Comparison of ENCODE assay signal across 30 cellular contexts in genomic region chr17:34220776-34221390, GRCh38. TPM values are rescaled to one million over a fixed set of nuclear protein-coding genes. Genes with fewer than 3 reads are reported as not detected.
DNase-seq lines count a peak whose midpoint lies in the region; ATAC-seq, FAIRE-seq and TF ChIP-seq lines count a peak whose summit lies in the region.
"Had no signal": no experiment of that assay in that cellular context is flagged by ENCODE, and none has a peak within 500 bp of the region (broad histone marks: within the 10 kb centered on the region; RNA-seq: fewer than 3 reads in every experiment).

No MANE protein-coding gene starts in this region.

- H3K4me1 ChIP-seq in endothelial cell of umbilical vein (ENCODE audit: control insufficient read depth, extremely low read depth, insufficient read depth, low read length) (peaks cover 4% of the 10 kb centered on the region), lower lobe of right lung (peaks cover 45% of the 10 kb centered on the region)
- H3K4me1 ChIP-seq: pancreas had no signal

- peak; percentile 57 for DNase-seq in CD1c-positive myeloid dendritic cell (ENCODE audit: extremely low spot score)
- peak; percentile 24 for DNase-seq in NCI-H226
- DNase-seq in endothelial cell of umbilical vein (ENCODE audit: low read depth, low spot score): no peak
- no peak for DNase-seq in lower lobe of right lung
- DNase-seq in stimulated activated CD4-positive, alpha-beta T cell treated with anti-CD3 and anti-CD28 coated beads, Interleukin-2, amount 100 ng/mL, for 48 hours: no peak
- no peak for DNase-seq in NCI-H69 (lab: John Stamatoyannopoulos, UW)
- no peak for DNase-seq in GM19240 (ENCODE audit: insufficient read length, low spot score)
- no peak for DNase-seq in NCI-H2081 treated with DMSO at 0.1 percent for 48 hours (lab: John Stamatoyannopoulos, UW)
- DNase-seq: activated CD4-positive, alpha-beta memory T cell treated with anti-CD3 and anti-CD28 coated beads for 36 hours; activated CD8-positive, alpha-beta memory T cell treated with anti-CD3 and anti-CD28 coated beads, Interleukin-2, amount 50 U/mL, for 48 hours; CD4-positive, CD25-positive, alpha-beta regulatory T cell; cortex of kidney; heart left ventricle; left colon; midbrain; NCI-H1105; NCI-H2081; pancreas; sigmoid colon; thyroid gland had no signal

- no peaks in the 10 kb centered on the region for H3K79me2 ChIP-seq in endothelial cell of umbilical vein (ENCODE audit: control insufficient read depth, insufficient read depth, low read length)

- dilution Hi-C loops in endothelial cell of umbilical vein (cut with MboI; ENCODE audit: extremely low pct_ligation_motif_present, low sequenced_read_pairs): loop anchor here (25.0 kb wide), 1 partner anchor 91 kb away; the partner anchor contains the start of gene CCL8

- POLR2A ChIA-PET in endothelial cell of umbilical vein (lab: Charles Lee): no interaction called here

- TF ChIP-seq POLR2A in endothelial cell of umbilical vein (IDR thresholded peaks at IDR 0.05; ENCODE audit: low read depth, low read length): no peak

- H2AFZ ChIP-seq in endothelial cell of umbilical vein (ENCODE audit: low read depth, low read length): no peak overlapping the region

- ATAC-seq in lower lobe of right lung: peak; percentile 79 to 86
- ATAC-seq: activated CD4-positive, CD25-positive, alpha-beta regulatory T cell treated with anti-CD3 and anti-CD28 coated beads, Interleukin-2, amount 50 U/mL, for 24 hours; activated T-helper 17 cell treated with anti-CD3 and anti-CD28 coated beads, Interleukin-2, amount 50 U/mL, for 72 hours; left colon had no signal

- peak; percentile 24 for FAIRE-seq in endothelial cell of umbilical vein (lab: Jason Lieb, UNC)
- FAIRE-seq: D721Med, endometrium, GM12892, H54, pancreas had no signal

- TF ChIP-seq CTCF in endothelial cell of umbilical vein (IDR thresholded peaks at IDR 0.05; ENCODE audit: extremely low read depth in 1 of 2, insufficient read depth in 1 of 2, low read depth in 1 of 2, low read length in 2 of 2) (no peak), lower lobe of right lung (IDR thresholded peaks at IDR 0.05) (no peak)

- H3K4me2 ChIP-seq in endothelial cell of umbilical vein (ENCODE audit: insufficient read depth, low read length): peak overlapping the region; percentile 31

- no peak overlapping the region for H3K9ac ChIP-seq in endothelial cell of umbilical vein (replicated peaks; ENCODE audit: extremely low read depth, insufficient read depth, low read length)

- H3K9me1 ChIP-seq in endothelial cell of umbilical vein (replicated peaks; ENCODE audit: control insufficient read depth, extremely low read depth, insufficient read depth, low read length): no peaks in the 10 kb centered on the region

- no TSS peak for BruUV-seq in endothelial cell of umbilical vein (replicated peaks; lab: Mats Ljungman, UMichigan)

- CTCF ChIA-PET in endothelial cell of umbilical vein (lab: Charles Lee): interaction anchor here (0.9 to 4.5 kb wide), 6 partner anchors 14 to 141 kb away, joined by 3 to 19 read pairs (median 4); no protein-coding TSS in a partner anchor

- H3K4me3 ChIP-seq in endothelial cell of umbilical vein (replicated peaks in 1 of 3; ENCODE audit: insufficient read depth in 1 of 3, low read depth in 1 of 3, low read length in 3 of 3) (no peak overlapping the region), lower lobe of right lung (no peak overlapping the region)
- H3K4me3 ChIP-seq: cardiac muscle cell, heart left ventricle, pancreas, sigmoid colon, thyroid gland had no signal

- peaks cover 12% of the 10 kb centered on the region in 2 experiments for H3K27me3 ChIP-seq in endothelial cell of umbilical vein (ENCODE audit: control insufficient read depth in 2 of 2, insufficient read depth in 2 of 2, low read length in 2 of 2)
- H3K27me3 ChIP-seq in lower lobe of right lung (ENCODE audit: low read depth): no peaks in the 10 kb centered on the region
- H3K27me3 ChIP-seq: cardiac muscle cell, heart left ventricle, pancreas, sigmoid colon, thyroid gland had no signal

- no peaks in the 10 kb centered on the region for H3K9me3 ChIP-seq in endothelial cell of umbilical vein (replicated peaks; ENCODE audit: control insufficient read depth, insufficient read depth, low read length)
- no peaks in the 10 kb centered on the region for H3K9me3 ChIP-seq in lower lobe of right lung
- H3K9me3 ChIP-seq: heart left ventricle, pancreas, sigmoid colon, thyroid gland had no signal

- intact Hi-C loops in endothelial cell of umbilical vein (cut with micrococcal nuclease): no loop called here
- intact Hi-C loops in lower lobe of right lung (cut with DNase I): no loop called here

- H3K27ac ChIP-seq in endothelial cell of umbilical vein (ENCODE audit: insufficient read depth, low read depth, low read length) (no peak overlapping the region), lower lobe of right lung (no peak overlapping the region)
- H3K27ac ChIP-seq: cardiac muscle cell, pancreas, sigmoid colon, thyroid gland had no signal

- H3K36me3 ChIP-seq in endothelial cell of umbilical vein (ENCODE audit: control insufficient read depth in 2 of 2, extremely low read depth in 1 of 2, insufficient read depth in 2 of 2, low read length in 2 of 2) (no peaks in the 10 kb centered on the region), lower lobe of right lung (no peaks in the 10 kb centered on the region)
- H3K36me3 ChIP-seq: cardiac muscle cell, heart left ventricle, pancreas, sigmoid colon, thyroid gland had no signal

- no peaks in the 10 kb centered on the region for H4K20me1 ChIP-seq in endothelial cell of umbilical vein (replicated peaks; ENCODE audit: control insufficient read depth, extremely low read depth, insufficient read depth, low read length)

TF ChIP-seq in endothelial cell of umbilical vein, 7 proteins besides CTCF, POLR2A, EP300 and RAD21:
- TF ChIP-seq JUN (IDR thresholded peaks at IDR 0.05; ENCODE audit: borderline replicate concordance, insufficient read depth, insufficient read length, low read depth) (no peak), MAX (IDR thresholded peaks at IDR 0.05; ENCODE audit: insufficient read depth, insufficient read length) (no peak), EZH2 (IDR thresholded peaks at IDR 0.05; ENCODE audit: borderline replicate concordance, low read depth, low read length, severe bottlenecking) (no peak), MYC (IDR thresholded peaks at IDR 0.05; ENCODE audit: low read depth, low read length) (no peak), GATA2 (IDR thresholded peaks at IDR 0.05; ENCODE audit: insufficient read depth, insufficient read length, low read depth, low read length) (no peak), FOS (IDR thresholded peaks at IDR 0.05; ENCODE audit: borderline replicate concordance, insufficient read depth, low read length) (no peak), POLR2AphosphoS5 (IDR thresholded peaks at IDR 0.05; ENCODE audit: insufficient read depth, low read depth, low read length) (no peak)
TF ChIP-seq in endothelial cell of umbilical vein: peak in this region for 0.

RNA-seq across cellular contexts. Expression of gene CCL2, which starts 34.2 kb away (rescaled TPM):
- 160 and 238 TPM in 2 replicates for total RNA-seq in endothelial cell of umbilical vein
- polyA plus RNA-seq in endothelial cell of umbilical vein: 599 and 714 TPM in 2 replicates
- polyA plus RNA-seq in endothelial cell of umbilical vein (2011; cell fraction: cytosol; rRNA removed): 413 and 493 TPM in 2 replicates
- polyA plus RNA-seq in endothelial cell of umbilical vein (2011; cell fraction: nucleus; rRNA removed): 397 and 484 TPM in 2 replicates
- polyA plus RNA-seq in endothelial cell of umbilical vein (2012): 183 and 266 TPM in 2 replicates
- 466 and 572 TPM in 2 replicates for polyA minus RNA-seq in endothelial cell of umbilical vein
- not detected for polyA minus RNA-seq in endothelial cell of umbilical vein (2011; cell fraction: cytosol; rRNA and poly(A)+ RNA removed)
- polyA minus RNA-seq in endothelial cell of umbilical vein (2011; cell fraction: nucleus; rRNA and poly(A)+ RNA removed): 227 and 262 TPM in 2 replicates
- 34.1 TPM for total RNA-seq in lower lobe of right lung
- total RNA-seq: activated CD4-positive, alpha-beta memory T cell treated with anti-CD3 and anti-CD28 coated beads for 36 hours; activated T-helper 17 cell treated with anti-CD3 and anti-CD28 coated beads, Interleukin-2, amount 50 U/mL, for 72 hours; CD4-positive, CD25-positive, alpha-beta regulatory T cell; LHCN-M2; NCI-H460 had no signal
- polyA plus RNA-seq: CD4-positive, CD25-positive, alpha-beta regulatory T cell had no signal

RNA-seq across cellular contexts. Expression of gene CCL7, which starts 49.1 kb away (rescaled TPM):
- total RNA-seq in endothelial cell of umbilical vein: not detected in 2 replicates
- polyA plus RNA-seq in endothelial cell of umbilical vein: 0.25 and 0.76 TPM in 2 replicates
- polyA plus RNA-seq in endothelial cell of umbilical vein (2011; cell fraction: cytosol; rRNA removed): 0.86 and 0.88 TPM in 2 replicates
- polyA plus RNA-seq in endothelial cell of umbilical vein (2011; cell fraction: nucleus; rRNA removed): not detected in 2 replicates
- polyA plus RNA-seq in endothelial cell of umbilical vein (2012): 0.86 and 1.3 TPM in 2 replicates
- 0.59 TPM in 1 of 2 replicates, not detected in the other for polyA minus RNA-seq in endothelial cell of umbilical vein
- polyA minus RNA-seq in endothelial cell of umbilical vein (2011; cell fraction: cytosol; rRNA and poly(A)+ RNA removed): not detected
- polyA minus RNA-seq in endothelial cell of umbilical vein (2011; cell fraction: nucleus; rRNA and poly(A)+ RNA removed): not detected in 2 replicates
- not detected for total RNA-seq in lower lobe of right lung
- total RNA-seq: activated CD4-positive, alpha-beta memory T cell treated with anti-CD3 and anti-CD28 coated beads for 36 hours; activated T-helper 17 cell treated with anti-CD3 and anti-CD28 coated beads, Interleukin-2, amount 50 U/mL, for 72 hours; cardiac muscle cell; CD4-positive, CD25-positive, alpha-beta regulatory T cell; left colon; LHCN-M2; natural killer cell treated with Interleukin-12 subunit alpha and Interleukin-12 subunit beta and Interleukin-15 and Interleukin-18, amount 100 ng/mL, for 72 hours; NCI-H460; pancreas; sigmoid colon; thyroid gland had no signal
- polyA plus RNA-seq: cardiac muscle cell; CD4-positive, CD25-positive, alpha-beta regulatory T cell; pancreas had no signal

Comparison
In these comparisons a context has a peak if more than half of its experiments do, and no peak if none do; other contexts are left out.
1. DNase-seq: peak in CD1c-positive myeloid dendritic cell (single experiment) and NCI-H226 (single experiment); none in endothelial cell of umbilical vein (single experiment), lower lobe of right lung (single experiment), stimulated activated CD4-positive, alpha-beta T cell treated with anti-CD3 and anti-CD28 coated beads, Interleukin-2, amount 100 ng/mL, for 48 hours (0 of 2), NCI-H69 (single experiment), GM19240 (single experiment) and NCI-H2081 treated with DMSO at 0.1 percent for 48 hours (single experiment).